8 cellular contexts compared by ENCODE assay signal in genomic region chr1:167617100-167617949, GRCh38. TPM values are rescaled to one million over a fixed set of nuclear protein-coding genes. Genes with fewer than 3 reads are reported as not detected.
DNase-seq lines count a peak whose midpoint lies in the region; ATAC-seq lines count a peak whose summit lies in the region.

No MANE protein-coding gene starts in this region.

- H3K27me3 Mint-ChIP-seq in activated CD8-positive, alpha-beta memory T cell treated with anti-CD3 and anti-CD28 coated beads, Interleukin-2, amount 10 ng/mL, durations not matched to agents 7 days and 5 days: no peaks in the 10 kb centered on the region

- peaks cover 24% of the 10 kb centered on the region for H3K36me3 Mint-ChIP-seq in activated CD8-positive, alpha-beta memory T cell treated with anti-CD3 and anti-CD28 coated beads, Interleukin-2, amount 10 ng/mL, durations not matched to agents 7 days and 5 days

- peak; percentile 59 for DNase-seq in activated CD8-positive, alpha-beta memory T cell treated with anti-CD3 and anti-CD28 coated beads, Interleukin-2, amount 10 ng/mL, durations not matched to agents 7 days and 5 days
- no peak for DNase-seq in activated CD8-positive, alpha-beta memory T cell treated with anti-CD3 and anti-CD28 coated beads for 24 hours
- DNase-seq in UCSD-AML1 (lab: John Stamatoyannopoulos, UW; ENCODE audit: unreplicated experiment) (peak; percentile 76), germinal center (ENCODE audit: low spot score) (peak; percentile 85), renal cortical epithelial cell (ENCODE audit: low read depth) (peak; percentile 59), NCI-H1417 treated with DMSO at 0.1 percent for 48 hours (lab: John Stamatoyannopoulos, UW) (no peak), NCI-H524 (lab: John Stamatoyannopoulos, UW) (no peak)

- peak overlapping the region; percentile 89 for H3K27ac Mint-ChIP-seq in activated CD8-positive, alpha-beta memory T cell treated with anti-CD3 and anti-CD28 coated beads, Interleukin-2, amount 10 ng/mL, durations not matched to agents 7 days and 5 days

- peaks cover 44% of the 10 kb centered on the region for H3K4me1 Mint-ChIP-seq in activated CD8-positive, alpha-beta memory T cell treated with anti-CD3 and anti-CD28 coated beads, Interleukin-2, amount 10 ng/mL, durations not matched to agents 7 days and 5 days

- H3K9me3 Mint-ChIP-seq in activated CD8-positive, alpha-beta memory T cell treated with anti-CD3 and anti-CD28 coated beads, Interleukin-2, amount 10 ng/mL, durations not matched to agents 7 days and 5 days (ENCODE audit: low read depth): no peaks in the 10 kb centered on the region

- peak; percentile 72 for ATAC-seq in activated CD8-positive, alpha-beta memory T cell treated with anti-CD3 and anti-CD28 coated beads, Interleukin-2, amount 10 ng/mL, durations not matched to agents 7 days and 5 days
- ATAC-seq in HG03139 (IDR thresholded peaks at IDR 0.05; ENCODE audit: unreplicated experiment): peak; percentile 75

- CTCF ChIA-PET in activated CD8-positive, alpha-beta memory T cell treated with anti-CD3 and anti-CD28 coated beads, Interleukin-2, amount 10 ng/mL, durations not matched to agents 7 days and 5 days (lab: Charles Lee): interaction anchor here (0.6 to 5.4 kb wide), 7 partner anchors 12 to 104 kb away, joined by 3 to 46 read pairs (median 8); partner anchors contain the start of genes MPZL1 and RCSD1

- peak overlapping the region; percentile 53 for H3K4me3 Mint-ChIP-seq in activated CD8-positive, alpha-beta memory T cell treated with anti-CD3 and anti-CD28 coated beads, Interleukin-2, amount 10 ng/mL, durations not matched to agents 7 days and 5 days

RNA-seq across cellular contexts. Expression of gene RCSD1, which starts 12.7 kb away (rescaled TPM):
- 100 to 1,000 TPM; 121 to 129 TPM for total RNA-seq in activated CD8-positive, alpha-beta memory T cell treated with anti-CD3 and anti-CD28 coated beads, Interleukin-2, amount 10 ng/mL, durations not matched to agents 7 days and 5 days
- total RNA-seq in renal cortical epithelial cell: 0.05 TPM in 1 of 2 replicates, not detected in the other

Comparison
In these comparisons a context has a peak if more than half of its experiments do, and no peak if none do; other contexts are left out.
1. DNase-seq: peak in activated CD8-positive, alpha-beta memory T cell treated with anti-CD3 and anti-CD28 coated beads, Interleukin-2, amount 10 ng/mL, durations not matched to agents 7 days and 5 days (single experiment), UCSD-AML1 (single experiment), germinal center (single experiment) and renal cortical epithelial cell (single experiment); none in activated CD8-positive, alpha-beta memory T cell treated with anti-CD3 and anti-CD28 coated beads for 24 hours (single experiment), NCI-H1417 treated with DMSO at 0.1 percent for 48 hours (single experiment) and NCI-H524 (0 of 2).
2. RNA of gene RCSD1, which starts 12.7 kb away (total RNA-seq): 121 to 129 TPM in activated CD8-positive, alpha-beta memory T cell treated with anti-CD3 and anti-CD28 coated beads, Interleukin-2, amount 10 ng/mL, durations not matched to agents 7 days and 5 days; 0.05 TPM in renal cortical epithelial cell; every median in the first group is over 100 times any median in the second.